Comparison of ENCODE assay signal across 17 cellular contexts in the genomic region with DNA sequence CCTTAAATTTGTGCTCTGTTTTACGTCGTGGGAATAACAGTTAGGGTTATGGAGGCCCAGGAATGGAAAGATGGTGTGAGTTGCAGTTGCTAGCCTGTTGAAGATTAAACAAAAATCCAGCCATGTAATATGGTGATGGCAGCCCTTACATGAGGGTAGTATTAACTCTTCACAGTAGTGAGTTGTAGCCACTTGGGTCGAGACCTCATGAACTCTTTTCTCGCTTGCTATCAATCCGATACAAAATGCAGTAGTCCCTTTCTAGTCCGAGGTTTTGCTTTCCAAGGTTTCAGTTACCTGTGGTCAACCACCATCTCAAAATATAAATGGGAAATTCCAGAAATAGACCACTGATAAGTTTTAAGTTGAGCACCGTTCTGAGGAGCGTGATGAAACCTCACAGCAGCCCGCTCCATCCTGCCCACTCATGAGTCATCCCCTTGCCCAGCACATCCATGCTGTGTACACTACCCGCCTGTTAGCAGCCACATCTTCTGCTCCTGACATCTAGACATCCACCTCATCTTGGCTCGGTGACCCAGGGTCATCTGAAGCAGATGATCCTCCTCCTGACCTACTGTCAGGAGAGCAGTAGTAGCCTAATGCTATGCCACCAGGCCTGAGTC.
DNase-seq lines count a peak whose midpoint lies in the region; ATAC-seq, FAIRE-seq and TF ChIP-seq lines count a peak whose summit lies in the region.
"Had no signal": no experiment of that assay in that cellular context is flagged by ENCODE, and none has a peak within 500 bp of the region (broad histone marks: within the 10 kb centered on the region; RNA-seq: fewer than 3 reads in every experiment).

No MANE protein-coding gene starts in this region.

- H3K79me2 ChIP-seq in K562 (ENCODE audit: control insufficient read depth, insufficient read depth, low read length) = no peaks in the 10 kb centered on the region
- H3K79me2 ChIP-seq: parathyroid adenoma had no signal

- H3K4me3 ChIP-seq in K562 = no peak overlapping the region
- H3K4me3 ChIP-seq in ascending aorta = no peak overlapping the region
- H3K4me3 ChIP-seq: upper lobe of left lung had no signal

- BruUV-seq in K562 (replicated peaks; lab: Mats Ljungman, UMichigan) = no TSS peak

- no peaks in the 10 kb centered on the region for H4K20me1 ChIP-seq in K562 (replicated peaks; ENCODE audit: control insufficient read depth, insufficient read depth, low read length)

- peak overlapping the region; percentile 7 for H3K27ac Mint-ChIP-seq in activated CD4-positive, alpha-beta T cell treated with anti-CD3 and anti-CD28 coated beads, Interleukin-2, amount 10 ng/mL, durations not matched to agents 24 days and 14 days
- no peak overlapping the region for H3K27ac Mint-ChIP-seq in activated CD4-positive, alpha-beta T cell treated with anti-CD3 and anti-CD28 coated beads, Interleukin-2, amount 10 ng/mL, durations not matched to agents 7 days and 5 days
- no peak overlapping the region for H3K27ac Mint-ChIP-seq in natural killer cell
- H3K27ac Mint-ChIP-seq: memory B cell had no signal

- no peak for FAIRE-seq in K562 (lab: Jason Lieb, UNC)
- FAIRE-seq: A204.1, H1 had no signal

- intact Hi-C loops in activated CD4-positive, alpha-beta T cell treated with anti-CD3 and anti-CD28 coated beads, Interleukin-2, amount 10 ng/mL, durations not matched to agents 24 days and 14 days (cut with micrococcal nuclease) = no loop called here
- intact Hi-C loops in K562 (cut with micrococcal nuclease) (no loop called here), ascending aorta (cut with DNase I) (no loop called here), natural killer cell (cut with micrococcal nuclease) (no loop called here)

- TF ChIP-seq EP300 in K562 (IDR thresholded peaks at IDR 0.05; ENCODE audit: low read length) = no peak

- ATAC-seq in K562 (no peak), natural killer cell (no peak)
- ATAC-seq: activated T-cell treated with anti-CD3 and anti-CD28 coated beads, Interleukin-2, amount 50 U/mL, for 4 hours had no signal

- H3K9me3 Mint-ChIP-seq in activated CD4-positive, alpha-beta T cell treated with anti-CD3 and anti-CD28 coated beads, Interleukin-2, amount 10 ng/mL, durations not matched to agents 24 days and 14 days = peaks cover 11% of the 10 kb centered on the region
- H3K9me3 Mint-ChIP-seq in activated CD4-positive, alpha-beta T cell treated with anti-CD3 and anti-CD28 coated beads, Interleukin-2, amount 10 ng/mL, durations not matched to agents 7 days and 5 days = peaks cover 7% of the 10 kb centered on the region
- H3K9me3 Mint-ChIP-seq in natural killer cell = peaks cover 0 to 2% of the 10 kb centered on the region in 2 donors

- H3K4me3 Mint-ChIP-seq in activated CD4-positive, alpha-beta T cell treated with anti-CD3 and anti-CD28 coated beads, Interleukin-2, amount 10 ng/mL, durations not matched to agents 24 days and 14 days = no peak overlapping the region
- no peak overlapping the region for H3K4me3 Mint-ChIP-seq in activated CD4-positive, alpha-beta T cell treated with anti-CD3 and anti-CD28 coated beads, Interleukin-2, amount 10 ng/mL, durations not matched to agents 7 days and 5 days
- H3K4me3 Mint-ChIP-seq in natural killer cell = no peak overlapping the region
- H3K4me3 Mint-ChIP-seq: activated T-cell treated with anti-CD3 and anti-CD28 coated beads, Interleukin-2, amount 50 U/mL, for 4 hours; memory B cell had no signal

- H3K27ac ChIP-seq in K562 (ENCODE audit: extremely low read depth, low read depth, low read length) = no peak overlapping the region
- no peak overlapping the region for H3K27ac ChIP-seq in ascending aorta
- H3K27ac ChIP-seq: parathyroid adenoma, upper lobe of left lung had no signal

- no peak for TF ChIP-seq RAD21 in K562 (CRISPR knock-in tag; conservative IDR thresholded peaks at IDR 0.05 in 1 of 2, IDR thresholded peaks at IDR 0.05 in 1 of 2)

- TF ChIP-seq POLR2A in K562 (conservative IDR thresholded peaks at IDR 0.05) = no peak

- CTCF ChIA-PET in activated CD4-positive, alpha-beta T cell treated with anti-CD3 and anti-CD28 coated beads, Interleukin-2, amount 10 ng/mL, durations not matched to agents 7 days and 5 days (lab: Charles Lee) = no interaction called here
- CTCF ChIA-PET in K562 (lab: Yijun Ruan, JAX; ENCODE audit: low intra/inter-chr PET ratio) = no interaction called here

- H3K9ac ChIP-seq in K562 (ENCODE audit: insufficient read depth in 1 of 2, low read depth in 2 of 2, low read length in 2 of 2) = no peak overlapping the region
- H3K9ac ChIP-seq: parathyroid adenoma had no signal

- H3K27me3 Mint-ChIP-seq in activated CD4-positive, alpha-beta T cell treated with anti-CD3 and anti-CD28 coated beads, Interleukin-2, amount 10 ng/mL, durations not matched to agents 24 days and 14 days = no peaks in the 10 kb centered on the region
- no peaks in the 10 kb centered on the region for H3K27me3 Mint-ChIP-seq in activated CD4-positive, alpha-beta T cell treated with anti-CD3 and anti-CD28 coated beads, Interleukin-2, amount 10 ng/mL, durations not matched to agents 7 days and 5 days
- no peaks in the 10 kb centered on the region for H3K27me3 Mint-ChIP-seq in natural killer cell (ENCODE audit: low read depth in 2 of 2)
- H3K27me3 Mint-ChIP-seq: memory B cell had no signal

- no peak overlapping the region for H2AFZ ChIP-seq in K562 (ENCODE audit: low read depth, low read length)
- H2AFZ ChIP-seq: parathyroid adenoma had no signal

- DNase-seq in activated CD4-positive, alpha-beta T cell treated with anti-CD3 and anti-CD28 coated beads, Interleukin-2, amount 10 ng/mL, durations not matched to agents 24 days and 14 days = no peak
- no peak for DNase-seq in activated CD4-positive, alpha-beta T cell treated with anti-CD3 and anti-CD28 coated beads, Interleukin-2, amount 10 ng/mL, durations not matched to agents 7 days and 5 days
- DNase-seq in OCI-M1 (lab: John Stamatoyannopoulos, UW) (peak; percentile 29), K562 (ENCODE audit: extremely low read depth in 1 of 4, low spot score in 3 of 4) (peak in 1 of 4 experiments; percentile 4), occipital lobe (lab: John Stamatoyannopoulos, UW) (peak; percentile 23), ascending aorta (ENCODE audit: low spot score in 2 of 2) (no peak), natural killer cell (no peak), GM13977 (ENCODE audit: low spot score) (no peak)
- DNase-seq: activated CD4-positive, alpha-beta T cell treated with anti-CD3 and anti-CD28 coated beads for 1 hour; activated T-cell treated with anti-CD3 and anti-CD28 coated beads, Interleukin-2, amount 50 U/mL, for 4 hours; NCI-H526 treated with DMSO at 0.1 percent for 48 hours; stimulated activated CD4-positive, alpha-beta T cell treated with anti-CD3 and anti-CD28 coated beads, Interleukin-15, amount 100 ng/mL, for 24 hours; upper lobe of left lung had no signal

- H3K36me3 ChIP-seq in K562 (ENCODE audit: control insufficient read depth, insufficient read depth, low read length) (no peaks in the 10 kb centered on the region), ascending aorta (peaks cover 0 to 10% of the 10 kb centered on the region in 2 donors)
- H3K36me3 ChIP-seq: upper lobe of left lung had no signal

- TF ChIP-seq CTCF in K562 (IDR thresholded peaks at IDR 0.05 in 2 of 3, conservative IDR thresholded peaks at IDR 0.05 in 1 of 3; ENCODE audit: insufficient read depth in 2 of 3, low read depth in 1 of 3, low read length in 3 of 3) (no peak), ascending aorta (IDR thresholded peaks at IDR 0.05) (no peak), natural killer cell (IDR thresholded peaks at IDR 0.05) (no peak), GM13977 (IDR thresholded peaks at IDR 0.05; ENCODE audit: extremely low read depth, insufficient read depth, missing control alignments) (no peak)

- H3K4me1 ChIP-seq in K562 (replicated peaks in 1 of 2; ENCODE audit: control insufficient read depth in 2 of 2, insufficient read depth in 2 of 2, low read length in 2 of 2) (no peaks in the 10 kb centered on the region), ascending aorta (no peaks in the 10 kb centered on the region)
- H3K4me1 ChIP-seq: parathyroid adenoma, upper lobe of left lung had no signal

- POLR2A ChIA-PET in activated CD4-positive, alpha-beta T cell treated with anti-CD3 and anti-CD28 coated beads, Interleukin-2, amount 10 ng/mL, durations not matched to agents 7 days and 5 days (lab: Charles Lee) = no interaction called here
- POLR2A ChIA-PET in K562 (lab: Yijun Ruan, JAX) = interaction anchor here (0.6 kb wide), 1 partner anchor 17 kb away, joined by 3 read pairs; no protein-coding TSS in a partner anchor

- WGBS in K562 (ENCODE audit: insufficient coverage, low coverage, missing lambda C conversion rate) = 52% methylated on average over 11 of the region's 11 CpGs

- H3K9me3 ChIP-seq in K562 (replicated peaks; ENCODE audit: control insufficient read depth, insufficient read depth, low read depth, low read length) (no peaks in the 10 kb centered on the region), ascending aorta (no peaks in the 10 kb centered on the region)

- no peaks in the 10 kb centered on the region for H3K27me3 ChIP-seq in K562 (ENCODE audit: control insufficient read depth in 2 of 2, insufficient read depth in 2 of 2, low read length in 2 of 2)
- no peaks in the 10 kb centered on the region for H3K27me3 ChIP-seq in ascending aorta
- H3K27me3 ChIP-seq: upper lobe of left lung had no signal

- H3K36me3 Mint-ChIP-seq in activated CD4-positive, alpha-beta T cell treated with anti-CD3 and anti-CD28 coated beads, Interleukin-2, amount 10 ng/mL, durations not matched to agents 24 days and 14 days (ENCODE audit: low read depth) = peaks cover 2% of the 10 kb centered on the region
- peaks cover 7% of the 10 kb centered on the region for H3K36me3 Mint-ChIP-seq in activated CD4-positive, alpha-beta T cell treated with anti-CD3 and anti-CD28 coated beads, Interleukin-2, amount 10 ng/mL, durations not matched to agents 7 days and 5 days (ENCODE audit: low read depth)
- no peaks in the 10 kb centered on the region for H3K36me3 Mint-ChIP-seq in natural killer cell

- in situ Hi-C loops in K562 (cut with MboI) (no loop called here), GM13977 (cut with MboI; ENCODE audit: low pct_unique_long_range_greater_than_20kb, low sequenced_read_pairs, unreplicated experiment) (no loop called here)

- no peaks in the 10 kb centered on the region for H3K9me1 ChIP-seq in K562 (ENCODE audit: control insufficient read depth, insufficient read depth, low read length)

- no peaks in the 10 kb centered on the region for H3K4me1 Mint-ChIP-seq in activated CD4-positive, alpha-beta T cell treated with anti-CD3 and anti-CD28 coated beads, Interleukin-2, amount 10 ng/mL, durations not matched to agents 24 days and 14 days
- H3K4me1 Mint-ChIP-seq in activated CD4-positive, alpha-beta T cell treated with anti-CD3 and anti-CD28 coated beads, Interleukin-2, amount 10 ng/mL, durations not matched to agents 7 days and 5 days = no peaks in the 10 kb centered on the region
- H3K4me1 Mint-ChIP-seq in natural killer cell = no peaks in the 10 kb centered on the region
- H3K4me1 Mint-ChIP-seq: memory B cell had no signal

- H3K4me2 ChIP-seq in K562 (ENCODE audit: insufficient read depth, low read length) = no peak overlapping the region

TF ChIP-seq in K562, 482 proteins besides CTCF, POLR2A, EP300 and RAD21 (continues in another document):
- no peak for TF ChIP-seq BRCA1 (IDR thresholded peaks at IDR 0.05)
- no peak for TF ChIP-seq BRCA1 (CRISPR knock-in tag; IDR thresholded peaks at IDR 0.05)

Comparison
In these comparisons a context has a peak if more than half of its experiments do, and no peak if none do; other contexts are left out.
1. DNase-seq: peak in OCI-M1 (single experiment) and occipital lobe (single experiment); none in activated CD4-positive, alpha-beta T cell treated with anti-CD3 and anti-CD28 coated beads, Interleukin-2, amount 10 ng/mL, durations not matched to agents 24 days and 14 days (single experiment), activated CD4-positive, alpha-beta T cell treated with anti-CD3 and anti-CD28 coated beads, Interleukin-2, amount 10 ng/mL, durations not matched to agents 7 days and 5 days (single experiment), ascending aorta (0 of 2), natural killer cell (single experiment) and GM13977 (single experiment).